Comparison of ENCODE assay signal across 27 cellular contexts in genomic region chr10:51897560-51897959, GRCh38.
"Had no signal": no experiment of that assay in that cellular context is flagged by ENCODE, and none has a peak within 500 bp of the region (broad histone marks: within the 10 kb centered on the region; RNA-seq: fewer than 3 reads in every experiment).

No MANE protein-coding gene starts in this region.

- H3K4me1 Mint-ChIP-seq: activated CD4-positive, alpha-beta T cell treated with anti-CD3 and anti-CD28 coated beads, Interleukin-2, amount 10 ng/mL, durations not matched to agents 24 days and 14 days; activated CD8-positive, alpha-beta memory T cell treated with anti-CD3 and anti-CD28 coated beads, Interleukin-2, amount 10 ng/mL, durations not matched to agents 7 days and 5 days; activated naive CD4-positive, alpha-beta T cell treated with anti-CD3 and anti-CD28 coated beads, Interleukin-2, amount 50 U/mL, for 24 hours; IgD-negative memory B cell had no signal

- H3K27ac ChIP-seq: brain microvascular endothelial cell, cardiac muscle cell, RWPE1 had no signal

- H3K4me3 Mint-ChIP-seq: activated CD4-positive, alpha-beta T cell treated with anti-CD3 and anti-CD28 coated beads, Interleukin-2, amount 10 ng/mL, durations not matched to agents 24 days and 14 days; activated CD8-positive, alpha-beta memory T cell treated with anti-CD3 and anti-CD28 coated beads, Interleukin-2, amount 10 ng/mL, durations not matched to agents 7 days and 5 days; activated naive CD4-positive, alpha-beta T cell treated with anti-CD3 and anti-CD28 coated beads, Interleukin-2, amount 50 U/mL, for 24 hours; activated T-cell treated with anti-CD3 and anti-CD28 coated beads, Interleukin-2, amount 50 U/mL, for 24 hours; activated T-helper 1 cell treated with anti-CD3 and anti-CD28 coated beads, Interleukin-12 subunit alpha, Interleukin-12 subunit beta, Interleukin-2, Interleukin-4 antibody, amounts not matched to agents 30 ng/mL and 10 ng/mL and 1 ng/mL, durations not matched to agents 14 hours and 24 hours and 36 hours; IgD-negative memory B cell; T-helper 1 cell treated with Interleukin-12 subunit alpha and Interleukin-12 subunit beta and Interleukin-4 antibody, amounts not matched to agents 30 μg/mL and 1 μg/mL, for 36 hours; WTC11 had no signal

- DNase-seq: activated CD4-positive, alpha-beta T cell treated with anti-CD3 and anti-CD28 coated beads for 1 hour; activated CD4-positive, alpha-beta T cell treated with anti-CD3 and anti-CD28 coated beads, Interleukin-2, amount 10 ng/mL, durations not matched to agents 24 days and 14 days; activated CD4-positive, alpha-beta T cell treated with anti-CD3 and anti-CD28 coated beads, Interleukin-2, amount 50 U/mL, for 48 hours; activated CD8-positive, alpha-beta memory T cell treated with anti-CD3 and anti-CD28 coated beads, Interleukin-2, amount 10 ng/mL, durations not matched to agents 7 days and 5 days; activated effector memory CD4-positive, alpha-beta T cell treated with Interleukin-2 at 50 U/mL for 16 hours; activated naive CD4-positive, alpha-beta T cell; activated T-cell treated with anti-CD3 and anti-CD28 coated beads, Interleukin-2, amount 50 U/mL, for 24 hours; amniotic stem cell; brain microvascular endothelial cell; KG1; NCI-H1092; NCI-H1417 treated with DMSO at 0.1 percent for 48 hours; NCI-H1694 treated with DMSO at 0.1 percent for 48 hours; NCI-H2029 treated with DMSO at 0.1 percent for 48 hours; NCI-H510A treated with DMSO at 0.1 percent for 48 hours; NCI-H69; NK-92 treated with Interleukin-12 subunit alpha and Interleukin-12 subunit beta, amount 100 ng/mL, for 24 hours; OCI-M1; SHP77 treated with DMSO at 0.1 percent for 48 hours had no signal

- H3K36me3 ChIP-seq: brain microvascular endothelial cell, cardiac muscle cell had no signal

- H3K9me3 Mint-ChIP-seq: activated CD4-positive, alpha-beta T cell treated with anti-CD3 and anti-CD28 coated beads, Interleukin-2, amount 10 ng/mL, durations not matched to agents 24 days and 14 days; activated naive CD4-positive, alpha-beta T cell treated with anti-CD3 and anti-CD28 coated beads, Interleukin-2, amount 50 U/mL, for 24 hours; activated T-cell treated with anti-CD3 and anti-CD28 coated beads, Interleukin-2, amount 50 U/mL, for 24 hours; activated T-helper 1 cell treated with anti-CD3 and anti-CD28 coated beads, Interleukin-12 subunit alpha, Interleukin-12 subunit beta, Interleukin-2, Interleukin-4 antibody, amounts not matched to agents 30 ng/mL and 10 ng/mL and 1 ng/mL, durations not matched to agents 14 hours and 24 hours and 36 hours; IgD-negative memory B cell; T-helper 1 cell treated with Interleukin-12 subunit alpha and Interleukin-12 subunit beta and Interleukin-4 antibody, amounts not matched to agents 30 μg/mL and 1 μg/mL, for 36 hours; WTC11 had no signal

- H3K4me3 ChIP-seq: cardiac muscle cell had no signal

- H3K27ac Mint-ChIP-seq: activated CD4-positive, alpha-beta T cell treated with anti-CD3 and anti-CD28 coated beads, Interleukin-2, amount 10 ng/mL, durations not matched to agents 24 days and 14 days; activated CD8-positive, alpha-beta memory T cell treated with anti-CD3 and anti-CD28 coated beads, Interleukin-2, amount 10 ng/mL, durations not matched to agents 7 days and 5 days; activated naive CD4-positive, alpha-beta T cell treated with anti-CD3 and anti-CD28 coated beads, Interleukin-2, amount 50 U/mL, for 24 hours; activated T-cell treated with anti-CD3 and anti-CD28 coated beads, Interleukin-2, amount 50 U/mL, for 24 hours; activated T-helper 1 cell treated with anti-CD3 and anti-CD28 coated beads, Interleukin-12 subunit alpha, Interleukin-12 subunit beta, Interleukin-2, Interleukin-4 antibody, amounts not matched to agents 30 ng/mL and 10 ng/mL and 1 ng/mL, durations not matched to agents 14 hours and 24 hours and 36 hours; IgD-negative memory B cell; T-helper 1 cell treated with Interleukin-12 subunit alpha and Interleukin-12 subunit beta and Interleukin-4 antibody, amounts not matched to agents 30 μg/mL and 1 μg/mL, for 36 hours; WTC11 had no signal

- ATAC-seq: activated CD8-positive, alpha-beta memory T cell treated with anti-CD3 and anti-CD28 coated beads, Interleukin-2, amount 10 ng/mL, durations not matched to agents 7 days and 5 days; Panc1; WTC11 had no signal

- H3K36me3 Mint-ChIP-seq: activated CD8-positive, alpha-beta memory T cell treated with anti-CD3 and anti-CD28 coated beads, Interleukin-2, amount 10 ng/mL, durations not matched to agents 7 days and 5 days; activated naive CD4-positive, alpha-beta T cell treated with anti-CD3 and anti-CD28 coated beads, Interleukin-2, amount 50 U/mL, for 24 hours; IgD-negative memory B cell; WTC11 had no signal

- H3K27me3 ChIP-seq: brain microvascular endothelial cell, cardiac muscle cell had no signal

- H3K27me3 Mint-ChIP-seq: activated T-cell treated with anti-CD3 and anti-CD28 coated beads, Interleukin-2, amount 50 U/mL, for 24 hours; IgD-negative memory B cell had no signal
